Comparison of ENCODE assay signal across 11 cellular contexts in the genomic region with DNA sequence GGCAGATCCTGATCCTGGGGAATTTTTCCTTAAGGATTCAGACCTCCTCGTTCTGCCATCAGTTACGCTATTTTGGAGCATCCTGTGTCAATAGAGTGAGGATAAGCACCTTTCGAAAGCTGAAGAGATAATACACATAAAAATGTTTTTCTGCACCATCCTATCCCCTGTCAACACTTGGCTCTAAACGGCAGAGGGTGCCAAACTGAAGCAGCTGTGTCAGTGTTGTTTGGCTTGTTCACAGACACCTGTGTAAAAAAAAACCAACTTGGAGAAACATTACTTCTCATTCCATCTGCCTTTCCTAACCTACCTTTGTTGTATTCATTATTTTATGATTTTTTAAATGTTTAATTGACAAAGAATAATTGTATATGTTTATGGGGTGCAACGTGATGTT.
DNase-seq lines count a peak whose midpoint lies in the region; ATAC-seq and TF ChIP-seq lines count a peak whose summit lies in the region.
"Had no signal": no experiment of that assay in that cellular context is flagged by ENCODE, and none has a peak within 500 bp of the region (broad histone marks: within the 10 kb centered on the region; RNA-seq: fewer than 3 reads in every experiment).

No MANE protein-coding gene starts in this region.

- H3K27me3 ChIP-seq in kidney epithelial cell (ENCODE audit: control insufficient read depth, insufficient read depth, low read length), result no peaks in the 10 kb centered on the region

- ATAC-seq in HG02938 (IDR thresholded peaks at IDR 0.05; ENCODE audit: unreplicated experiment) (no peak), GM21737 (IDR thresholded peaks at IDR 0.05; ENCODE audit: unreplicated experiment) (no peak)
- ATAC-seq: naive thymus-derived CD8-positive, alpha-beta T cell had no signal

- peak; percentile 47 for DNase-seq in DMS153 (lab: John Stamatoyannopoulos, UW)
- DNase-seq in LHCN-M2 (ENCODE audit: low read depth), result peak; percentile 46
- DNase-seq in SHP77 treated with DMSO at 0.1 percent for 48 hours (lab: John Stamatoyannopoulos, UW), result peak; percentile 49
- no peak for DNase-seq in kidney epithelial cell (ENCODE audit: low read depth)
- no peak for DNase-seq in stimulated activated CD8-positive, alpha-beta memory T cell treated with anti-CD3 and anti-CD28 coated beads, Interleukin-4, amount 100 ng/mL, for 48 hours
- no peak for DNase-seq in iPS-NIHi11 (ENCODE audit: low spot score)
- DNase-seq: activated naive CD4-positive, alpha-beta T cell treated with anti-CD3 and anti-CD28 coated beads, Interleukin-2, amount 10 ng/mL, durations not matched to agents 7 days and 5 days; naive thymus-derived CD8-positive, alpha-beta T cell had no signal

- no peak overlapping the region for H3K4me3 ChIP-seq in kidney epithelial cell (ENCODE audit: low read depth, low read length)
- H3K4me3 ChIP-seq: SK-N-MC had no signal

- no peaks in the 10 kb centered on the region for H3K36me3 ChIP-seq in kidney epithelial cell (ENCODE audit: control insufficient read depth, insufficient read depth, low read length)

- peak; percentile 41 for TF ChIP-seq CTCF in kidney epithelial cell (IDR thresholded peaks at IDR 0.05; ENCODE audit: insufficient read depth, low read length, poor library complexity, severe bottlenecking)

Comparison
In these comparisons a context has a peak if more than half of its experiments do, and no peak if none do; other contexts are left out.
1. DNase-seq: peak in DMS153 (single experiment), LHCN-M2 (single experiment) and SHP77 treated with DMSO at 0.1 percent for 48 hours (single experiment); none in kidney epithelial cell (single experiment), stimulated activated CD8-positive, alpha-beta memory T cell treated with anti-CD3 and anti-CD28 coated beads, Interleukin-4, amount 100 ng/mL, for 48 hours (single experiment) and iPS-NIHi11 (single experiment).